35 cellular contexts compared by ENCODE assay signal in the genomic region with DNA sequence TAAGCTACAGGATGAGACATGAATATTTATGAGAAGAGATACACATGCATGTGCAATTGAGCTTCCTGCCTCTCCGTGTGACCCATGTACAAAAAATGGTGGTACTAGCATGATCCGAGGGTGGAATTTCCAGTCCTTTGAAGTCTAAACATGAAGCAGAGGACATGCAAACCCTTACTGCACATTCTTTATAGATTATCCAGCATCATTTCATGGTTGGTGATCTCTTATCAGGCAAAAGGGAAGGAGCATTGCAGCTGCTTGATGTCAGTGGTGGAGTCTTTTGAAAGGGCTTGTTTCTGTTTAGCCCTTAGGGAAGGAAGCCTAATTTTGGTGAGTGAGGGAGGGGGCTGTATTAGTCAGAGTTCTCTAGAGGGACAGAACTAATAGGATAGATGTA.
DNase-seq lines count a peak whose midpoint lies in the region; ATAC-seq, FAIRE-seq and TF ChIP-seq lines count a peak whose summit lies in the region.
"Had no signal": no experiment of that assay in that cellular context is flagged by ENCODE, and none has a peak within 500 bp of the region (broad histone marks: within the 10 kb centered on the region; RNA-seq: fewer than 3 reads in every experiment).

No MANE protein-coding gene starts in this region.

- H3K27me3 Mint-ChIP-seq in mesothelial cell of epicardium (ENCODE audit: low read depth), result no peaks in the 10 kb centered on the region
- H3K27me3 Mint-ChIP-seq: dendritic cell treated with granulocyte-macrophage colony-stimulating factor and Interleukin-4, amounts not matched to agents 40 ng/mL and 50 ng/mL, for 4 days; stimulated activated naive CD8-positive, alpha-beta T cell treated with anti-CD3 and anti-CD28 coated beads, Interleukin-15, amount 100 ng/mL, for 72 hours had no signal

- H3K18ac ChIP-seq in mesenchymal stem cell (ENCODE audit: low read depth in 1 of 2, low read length in 2 of 2), result no peak overlapping the region

- no peak overlapping the region for H3K4ac ChIP-seq in mesenchymal stem cell (ENCODE audit: low read depth in 1 of 2, low read length in 2 of 2)

- H3K4me1 ChIP-seq in mesenchymal stem cell (ENCODE audit: control insufficient read depth, insufficient read depth, low read depth, low read length), result no peaks in the 10 kb centered on the region
- H3K4me1 ChIP-seq: esophagus muscularis mucosa, parathyroid adenoma, right atrium auricular region had no signal

- H3K27ac Mint-ChIP-seq in mesothelial cell of epicardium, result no peak overlapping the region
- H3K27ac Mint-ChIP-seq: activated CD4-positive, alpha-beta T cell treated with anti-CD3 and anti-CD28 coated beads for 36 hours; activated naive CD4-positive, alpha-beta T cell treated with anti-CD3 and anti-CD28 coated beads, Interleukin-2, amount 50 U/mL, for 72 hours; B cell; dendritic cell treated with granulocyte-macrophage colony-stimulating factor and Interleukin-4, amounts not matched to agents 40 ng/mL and 50 ng/mL, for 4 days; memory B cell; stimulated activated naive CD8-positive, alpha-beta T cell treated with anti-CD3 and anti-CD28 coated beads, Interleukin-15, amount 100 ng/mL, for 72 hours; T-helper 2 cell treated with Interferon-gamma antibody and Interleukin-4, amounts not matched to agents 5 μg/mL and 100 μg/mL, for 36 hours had no signal

- TF ChIP-seq CTCF in bronchial epithelial cell (IDR thresholded peaks at IDR 0.05; ENCODE audit: insufficient read depth, low read length, severe bottlenecking), result no peak
- no peak for TF ChIP-seq CTCF in mesothelial cell of epicardium (IDR thresholded peaks at IDR 0.05; ENCODE audit: unreplicated experiment)

- H2BK120ac ChIP-seq in mesenchymal stem cell (ENCODE audit: low read depth, low read length), result no peak overlapping the region

- H3K27ac ChIP-seq in mesenchymal stem cell (ENCODE audit: low read length, poor library complexity, severe bottlenecking), result no peak overlapping the region
- H3K27ac ChIP-seq: esophagus muscularis mucosa, HL-60, parathyroid adenoma, PC-9, right atrium auricular region, VCaP had no signal

- no peak overlapping the region for H3K4me3 Mint-ChIP-seq in mesothelial cell of epicardium
- H3K4me3 Mint-ChIP-seq: activated CD4-positive, alpha-beta T cell treated with anti-CD3 and anti-CD28 coated beads for 36 hours; B cell; dendritic cell treated with granulocyte-macrophage colony-stimulating factor and Interleukin-4, amounts not matched to agents 40 ng/mL and 50 ng/mL, for 4 days; memory B cell; neural crest cell; stimulated activated naive CD8-positive, alpha-beta T cell treated with anti-CD3 and anti-CD28 coated beads, Interleukin-15, amount 100 ng/mL, for 72 hours; T-helper 2 cell treated with Interferon-gamma antibody and Interleukin-4, amounts not matched to agents 5 μg/mL and 100 μg/mL, for 36 hours had no signal

- H3K9me3 ChIP-seq in mesenchymal stem cell (ENCODE audit: control insufficient read depth, low read length), result no peaks in the 10 kb centered on the region
- H3K9me3 ChIP-seq: esophagus muscularis mucosa, MG63 had no signal

- no peak overlapping the region for H3K14ac ChIP-seq in mesenchymal stem cell (ENCODE audit: low read length in 2 of 2)

- 93% methylated on average over 2 of the region's 2 CpGs for WGBS in mesenchymal stem cell

- no peak overlapping the region for H2AFZ ChIP-seq in mesenchymal stem cell (ENCODE audit: low read depth, low read length)
- H2AFZ ChIP-seq: parathyroid adenoma, PC-9 had no signal

- H2BK12ac ChIP-seq in mesenchymal stem cell (ENCODE audit: low read length in 2 of 2), result no peak overlapping the region

- H2AK5ac ChIP-seq in mesenchymal stem cell (ENCODE audit: low read length, severe bottlenecking), result no peak overlapping the region

- no peak overlapping the region for H2BK15ac ChIP-seq in mesenchymal stem cell (ENCODE audit: low read depth, poor library complexity, severe bottlenecking)

- H3K4me1 Mint-ChIP-seq in mesothelial cell of epicardium, result peaks cover 2% of the 10 kb centered on the region
- H3K4me1 Mint-ChIP-seq: stimulated activated naive CD8-positive, alpha-beta T cell treated with anti-CD3 and anti-CD28 coated beads, Interleukin-15, amount 100 ng/mL, for 72 hours had no signal

- H3K9ac ChIP-seq in mesenchymal stem cell (ENCODE audit: low read length), result no peak overlapping the region
- H3K9ac ChIP-seq: parathyroid adenoma had no signal

- H4K8ac ChIP-seq in mesenchymal stem cell (ENCODE audit: low read length), result no peak overlapping the region

- H2BK5ac ChIP-seq in mesenchymal stem cell (ENCODE audit: low read depth, low read length, poor library complexity, severe bottlenecking), result no peak overlapping the region

- H3K27me3 ChIP-seq in bronchial epithelial cell (ENCODE audit: control insufficient read depth, insufficient read depth, low read length) (no peaks in the 10 kb centered on the region), mesenchymal stem cell (ENCODE audit: control insufficient read depth in 1 of 2, insufficient read depth in 1 of 2, low read length in 2 of 2) (no peaks in the 10 kb centered on the region)
- H3K27me3 ChIP-seq: esophagus muscularis mucosa, MG63, right atrium auricular region had no signal

- no peak overlapping the region for H3K4me2 ChIP-seq in mesenchymal stem cell (ENCODE audit: low read length, poor library complexity, severe bottlenecking)
- H3K4me2 ChIP-seq: PC-9 had no signal

- no peaks in the 10 kb centered on the region for H3K79me1 ChIP-seq in mesenchymal stem cell (replicated peaks; ENCODE audit: low read length, poor library complexity, severe bottlenecking)

- ATAC-seq in GM18870 (IDR thresholded peaks at IDR 0.05; ENCODE audit: unreplicated experiment), result no peak
- no peak for ATAC-seq in HG02763 (IDR thresholded peaks at IDR 0.05; ENCODE audit: unreplicated experiment)
- ATAC-seq: activated CD4-positive, alpha-beta T cell treated with anti-CD3 and anti-CD28 coated beads for 36 hours; activated naive CD4-positive, alpha-beta T cell treated with anti-CD3 and anti-CD28 coated beads, Interleukin-2, amount 50 U/mL, for 72 hours; left lobe of liver; Right ventricle myocardium inferior; stimulated activated naive CD8-positive, alpha-beta T cell treated with anti-CD3 and anti-CD28 coated beads, Interleukin-15, amount 100 ng/mL, for 72 hours had no signal

- FAIRE-seq in bronchial epithelial cell (lab: Jason Lieb, UNC), result no peak
- FAIRE-seq: frontal cortex had no signal

- H3K4me3 ChIP-seq in bronchial epithelial cell (ENCODE audit: low read depth, low read length) (no peak overlapping the region), mesenchymal stem cell (ENCODE audit: insufficient read depth in 1 of 2, low read depth in 1 of 2, low read length in 2 of 2) (no peak overlapping the region)
- H3K4me3 ChIP-seq: esophagus muscularis mucosa, MG63, PC-9, right atrium auricular region had no signal

- peaks cover 5% of the 10 kb centered on the region for H3K9me3 Mint-ChIP-seq in mesothelial cell of epicardium
- H3K9me3 Mint-ChIP-seq: activated naive CD4-positive, alpha-beta T cell treated with anti-CD3 and anti-CD28 coated beads, Interleukin-2, amount 50 U/mL, for 72 hours; dendritic cell treated with granulocyte-macrophage colony-stimulating factor and Interleukin-4, amounts not matched to agents 40 ng/mL and 50 ng/mL, for 4 days; stimulated activated naive CD8-positive, alpha-beta T cell treated with anti-CD3 and anti-CD28 coated beads, Interleukin-15, amount 100 ng/mL, for 72 hours had no signal

- H3K36me3 ChIP-seq in bronchial epithelial cell (ENCODE audit: control insufficient read depth, insufficient read depth, low read length) (no peaks in the 10 kb centered on the region), mesenchymal stem cell (ENCODE audit: control insufficient read depth in 1 of 2, insufficient read depth in 2 of 2, low read depth in 1 of 2, low read length in 2 of 2) (no peaks in the 10 kb centered on the region)
- H3K36me3 ChIP-seq: esophagus muscularis mucosa, MG63, right atrium auricular region had no signal

- peak; percentile 64 for DNase-seq in COLO829 (ENCODE audit: low spot score)
- peak; percentile 37 for DNase-seq in NCI-H226
- peak; percentile 85 for DNase-seq in bronchial epithelial cell (ENCODE audit: low read depth)
- DNase-seq in mesenchymal stem cell, result peak; percentile 14
- no peak for DNase-seq in activated CD8-positive, alpha-beta memory T cell treated with anti-CD3 and anti-CD28 coated beads for 24 hours
- no peak for DNase-seq in mesothelial cell of epicardium (ENCODE audit: low spot score in 2 of 2, unreplicated experiment in 2 of 2)
- DNase-seq: activated CD4-positive, alpha-beta T cell treated with anti-CD3 and anti-CD28 coated beads for 36 hours; activated T-cell treated with anti-CD3 and anti-CD28 coated beads for 4 hours; aorta; GDM1; HCEC 1CT; KG1; MG63; NCI-H1930; NK-92 treated with Interleukin-12 subunit alpha and Interleukin-12 subunit beta, amount 100 ng/mL, for 24 hours; PC-9; stimulated activated CD4-positive, alpha-beta T cell treated with anti-CD3 and anti-CD28 coated beads, Interleukin-2, amount 100 ng/mL, for 24 hours; stimulated activated CD8-positive, alpha-beta memory T cell treated with anti-CD3 and anti-CD28 coated beads, Interleukin-4, amount 100 ng/mL, for 48 hours; stimulated activated naive CD8-positive, alpha-beta T cell treated with anti-CD3 and anti-CD28 coated beads, Interleukin-15, amount 100 ng/mL, for 72 hours had no signal

- no peaks in the 10 kb centered on the region for H3K36me3 Mint-ChIP-seq in mesothelial cell of epicardium
- H3K36me3 Mint-ChIP-seq: activated naive CD4-positive, alpha-beta T cell treated with anti-CD3 and anti-CD28 coated beads, Interleukin-2, amount 50 U/mL, for 72 hours; memory B cell had no signal

- no peak overlapping the region for H3K23ac ChIP-seq in mesenchymal stem cell (ENCODE audit: low read length in 2 of 2)

- H4K91ac ChIP-seq in mesenchymal stem cell (ENCODE audit: low read length), result no peak overlapping the region

Comparison
In these comparisons a context has a peak if more than half of its experiments do, and no peak if none do; other contexts are left out.
1. DNase-seq: peak in COLO829 (single experiment), NCI-H226 (single experiment), bronchial epithelial cell (single experiment) and mesenchymal stem cell (single experiment); none in activated CD8-positive, alpha-beta memory T cell treated with anti-CD3 and anti-CD28 coated beads for 24 hours (single experiment) and mesothelial cell of epicardium (0 of 2).